Comparison of ENCODE assay signal across 2 cellular contexts in the genomic region with DNA sequence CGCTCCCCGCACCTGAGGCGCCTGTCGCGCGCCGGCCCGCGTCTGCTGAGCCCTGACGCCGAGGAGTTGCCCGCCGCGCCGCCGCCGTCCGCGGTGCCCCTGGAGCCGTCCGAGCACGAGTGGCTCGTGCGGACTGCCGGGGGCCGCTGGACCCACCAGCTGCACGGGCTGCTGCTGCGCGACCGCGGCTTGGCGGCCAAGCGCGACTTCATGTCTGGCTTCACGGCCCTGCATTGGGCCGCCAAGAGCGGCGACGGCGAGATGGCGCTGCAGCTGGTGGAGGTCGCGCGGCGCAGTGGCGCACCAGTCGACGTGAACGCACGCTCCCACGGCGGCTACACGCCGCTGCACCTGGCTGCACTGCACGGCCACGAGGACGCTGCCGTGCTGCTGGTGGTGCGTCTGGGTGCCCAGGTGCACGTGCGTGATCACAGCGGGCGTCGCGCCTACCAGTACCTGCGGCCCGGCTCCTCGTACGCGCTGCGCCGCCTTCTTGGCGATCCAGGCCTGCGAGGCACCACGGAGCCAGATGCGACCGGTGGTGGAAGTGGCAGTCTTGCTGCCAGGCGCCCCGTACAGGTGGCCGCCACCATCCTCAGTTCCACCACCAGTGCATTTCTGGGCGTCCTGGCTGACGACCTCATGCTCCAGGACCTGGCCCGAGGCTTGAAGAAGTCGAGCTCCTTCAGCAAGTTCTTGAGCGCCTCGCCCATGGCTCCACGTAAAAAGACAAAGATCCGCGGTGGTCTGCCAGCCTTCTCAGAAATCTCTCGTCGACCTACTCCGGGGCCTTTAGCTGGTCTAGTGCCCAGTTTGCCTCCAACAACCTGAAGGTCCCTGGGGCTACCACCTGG.
TF ChIP-seq lines count a peak whose summit lies in the region.

No MANE protein-coding gene starts in this region.

TF ChIP-seq in endothelial cell of umbilical vein, 7 proteins besides CTCF, POLR2A, EP300 and RAD21:
- TF ChIP-seq POLR2AphosphoS5 (IDR thresholded peaks at IDR 0.05; ENCODE audit: insufficient read depth, low read depth, low read length): no peak
- TF ChIP-seq FOS (IDR thresholded peaks at IDR 0.05; ENCODE audit: borderline replicate concordance, insufficient read depth, low read length): no peak
- TF ChIP-seq GATA2 (IDR thresholded peaks at IDR 0.05; ENCODE audit: insufficient read depth, insufficient read length, low read depth, low read length): no peak
- TF ChIP-seq MYC (IDR thresholded peaks at IDR 0.05; ENCODE audit: low read depth, low read length): no peak
- no peak for TF ChIP-seq JUN (IDR thresholded peaks at IDR 0.05; ENCODE audit: borderline replicate concordance, insufficient read depth, insufficient read length, low read depth)
- no peak for TF ChIP-seq MAX (IDR thresholded peaks at IDR 0.05; ENCODE audit: insufficient read depth, insufficient read length)
- TF ChIP-seq EZH2 (IDR thresholded peaks at IDR 0.05; ENCODE audit: borderline replicate concordance, low read depth, low read length, severe bottlenecking): no peak

TF ChIP-seq in HEK293T, 16 proteins besides CTCF, POLR2A, EP300 and RAD21:
- TF ChIP-seq FOXA1 (IDR thresholded peaks at IDR 0.05) (no peak), ELF4 (IDR thresholded peaks at IDR 0.05) (no peak), FOXK2 (IDR thresholded peaks at IDR 0.05) (no peak), ZNF384 (IDR thresholded peaks at IDR 0.05) (no peak), FOXM1 (IDR thresholded peaks at IDR 0.05; ENCODE audit: borderline replicate concordance) (no peak), L3MBTL2 (conservative IDR thresholded peaks at IDR 0.05) (no peak), HDGF (IDR thresholded peaks at IDR 0.05; ENCODE audit: borderline replicate concordance) (no peak), LEF1 (IDR thresholded peaks at IDR 0.05; ENCODE audit: borderline replicate concordance) (no peak), NFRKB (IDR thresholded peaks at IDR 0.05) (no peak), SUZ12 (IDR thresholded peaks at IDR 0.05) (no peak), SP1 (IDR thresholded peaks at IDR 0.05) (no peak), CTBP1 (IDR thresholded peaks at IDR 0.05; ENCODE audit: borderline replicate concordance) (no peak), TARDBP (IDR thresholded peaks at IDR 0.05) (no peak), PKNOX1 (IDR thresholded peaks at IDR 0.05) (no peak), BHLHE40 (IDR thresholded peaks at IDR 0.05; ENCODE audit: borderline replicate concordance) (no peak), ARNT (IDR thresholded peaks at IDR 0.05) (no peak)
